19 cellular contexts compared by ENCODE assay signal in the genomic region with DNA sequence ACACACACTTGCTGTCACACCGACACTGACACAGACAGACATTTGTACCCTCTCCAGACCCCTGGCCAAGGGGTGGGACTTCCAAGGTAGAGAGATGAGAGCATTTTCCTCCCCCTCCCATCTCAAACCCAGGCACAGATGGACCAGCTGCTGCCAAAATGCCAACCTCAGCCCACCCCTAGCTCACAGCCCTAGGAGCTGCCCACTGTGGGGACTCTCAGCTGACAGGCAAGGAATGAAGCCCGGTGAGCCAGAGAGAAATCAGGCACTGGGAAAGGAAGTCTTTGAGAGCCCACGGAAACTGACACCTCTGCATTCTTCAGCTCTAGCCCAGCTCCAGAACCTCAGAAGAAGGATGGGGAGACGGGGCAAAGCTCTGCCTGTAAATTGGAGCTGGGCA. TPM values are rescaled to one million over a fixed set of nuclear protein-coding genes. Genes with fewer than 3 reads are reported as not detected.
DNase-seq lines count a peak whose midpoint lies in the region; ATAC-seq, FAIRE-seq and TF ChIP-seq lines count a peak whose summit lies in the region.
"Had no signal": no experiment of that assay in that cellular context is flagged by ENCODE, and none has a peak within 500 bp of the region (broad histone marks: within the 10 kb centered on the region; RNA-seq: fewer than 3 reads in every experiment).

No MANE protein-coding gene starts in this region.

- H3K4me3 ChIP-seq in H1 (ENCODE audit: extremely low read depth in 1 of 4, insufficient read depth in 2 of 4, low read depth in 3 of 4, low read length in 4 of 4) = peak overlapping the region; percentile 56 to 71 (median 64); a peak in 4 of 8 replicates
- H3K4me3 ChIP-seq: pancreas, sigmoid colon had no signal

- peak overlapping the region; percentile 24; the same call in 1 of the 2 replicates for H3K18ac ChIP-seq in H1 (ENCODE audit: extremely low read depth, low read length)

- peak overlapping the region; percentile 79 for H4K91ac ChIP-seq in H1 (replicated peaks; ENCODE audit: insufficient read length, low read length)

- H3K4ac ChIP-seq in H1 (replicated peaks; ENCODE audit: insufficient read length, low read depth, low read length) = peak overlapping the region; percentile 61

- ATAC-seq in HG02571 (IDR thresholded peaks at IDR 0.05; ENCODE audit: unreplicated experiment) (no peak), GM18873 (IDR thresholded peaks at IDR 0.05; ENCODE audit: low FRiP score, unreplicated experiment) (no peak)
- ATAC-seq: left ventricle myocardium superior, pancreas had no signal

- CTCF ChIA-PET in H1 (lab: Charles Lee; ENCODE audit: partially characterized antibody) = interaction anchor here (0.8 to 2.4 kb wide), 14 partner anchors 9 to 217 kb away, joined by 3 to 14 read pairs (median 4); partner anchors contain the start of gene DHX8

- H2BK12ac ChIP-seq in H1 (ENCODE audit: low read depth, low read length) = peak overlapping the region; percentile 41; the same call in 1 of the 2 replicates

- no peak for FAIRE-seq in H1 (lab: Jason Lieb, UNC)
- FAIRE-seq: pancreas, urothelium cell line had no signal

- DNase-seq in ELR (ENCODE audit: low read depth) (peak; percentile 29), LHCN-M2 (ENCODE audit: low read depth) (peak; percentile 52), H1 (ENCODE audit: low read depth in 1 of 2, low spot score in 2 of 2) (no peak), myocyte (ENCODE audit: low read depth) (peak; percentile 66), GM13976 (ENCODE audit: low spot score) (no peak)
- no peak for DNase-seq in central memory CD4-positive, alpha-beta T cell
- DNase-seq: activated CD4-positive, alpha-beta T cell treated with anti-CD3 and anti-CD28 coated beads, Interleukin-2, amount 50 U/mL, for 1 hour; activated gamma-delta T cell treated with Interleukin-2 at 50 U/mL for 16 hours; EL; HCEC 1CT; left ventricle myocardium superior; NCI-H1436 treated with DMSO at 0.1 percent for 48 hours; NCI-H2227 treated with DMSO at 0.1 percent for 48 hours; pancreas; sigmoid colon; stimulated activated CD4-positive, alpha-beta T cell treated with anti-CD3 and anti-CD28 coated beads, Interleukin-2, amount 100 ng/mL, for 48 hours had no signal

- H3K4me1 ChIP-seq in H1 (replicated peaks in 1 of 4; ENCODE audit: control insufficient read depth in 3 of 4, insufficient read depth in 4 of 4, low read length in 3 of 4) = peaks cover 28 to 41% (median 34%) of the 10 kb centered on the region in 4 experiments

- peak overlapping the region in 1 of 4 experiments; percentile 6; a peak in 1 of 7 replicates for H3K9ac ChIP-seq in H1 (replicated peaks in 1 of 4; ENCODE audit: extremely low read depth in 1 of 4, low read depth in 3 of 4, low read length in 3 of 4)

- POLR2A ChIA-PET in H1 (lab: Charles Lee; ENCODE audit: partially characterized antibody) = interaction anchor here (0.7 to 12.8 kb wide), 6 partner anchors 15 to 998 kb away, joined by 3 to 345 read pairs (median 4); no protein-coding TSS in a partner anchor

- no peak overlapping the region for H2AFZ ChIP-seq in H1 (ENCODE audit: low read length)

- no peak overlapping the region for H3K23ac ChIP-seq in H1 (ENCODE audit: insufficient read length)

- WGBS in H1 (ENCODE audit: extremely low coverage in 1 of 2, insufficient coverage in 1 of 2, insufficient read length in 1 of 2, insufficient replicate concordance in 2 of 2, low coverage in 1 of 2, low lambda C conversion rate in 2 of 2, missing lambda C conversion rate in 1 of 2), 2 experiments = 31% methylated on average over 4 of the region's 4 CpGs; no CpG with 5 or more reads in 1 of the 2 experiments

- no peak for TF ChIP-seq RAD21 in H1 (IDR thresholded peaks at IDR 0.05 in 1 of 2, conservative IDR thresholded peaks at IDR 0.05 in 1 of 2; ENCODE audit: low read depth in 2 of 2, low read length in 2 of 2)

- H4K8ac ChIP-seq in H1 (ENCODE audit: extremely low read depth, insufficient read depth, low read length) = 0 out of 2 replicates have a peak overlapping the region, but pooled peaks have one; percentile 5

- H2BK15ac ChIP-seq in H1 (ENCODE audit: low read length) = 0 out of 2 replicates have a peak overlapping the region, but pooled peaks have one; percentile 12

- H4K20me1 ChIP-seq in H1 (replicated peaks in 1 of 2; ENCODE audit: control insufficient read depth in 1 of 2, insufficient read depth in 2 of 2, low read length in 2 of 2) = peaks cover 2 to 10% of the 10 kb centered on the region in 2 experiments

- H3K4me2 ChIP-seq in H1 (ENCODE audit: insufficient read depth in 1 of 2, low read depth in 2 of 2, low read length in 2 of 2) = peak overlapping the region; percentile 78 to 88

- peaks cover 19% of the 10 kb centered on the region for H3K23me2 ChIP-seq in H1 (ENCODE audit: low read depth, low read length)

- no peak for TF ChIP-seq EP300 in H1 (IDR thresholded peaks at IDR 0.05; ENCODE audit: borderline replicate concordance in 1 of 2, low read depth in 2 of 2, low read length in 2 of 2)

- peaks cover 11% of the 10 kb centered on the region for H3K79me1 ChIP-seq in H1 (ENCODE audit: low read depth, low read length)

- TF ChIP-seq CTCF in H1 (IDR thresholded peaks at IDR 0.05; ENCODE audit: control extremely low read depth in 1 of 3, insufficient read depth in 1 of 3, low read depth in 1 of 3, low read length in 3 of 3) (no peak), GM13976 (IDR thresholded peaks at IDR 0.05; ENCODE audit: borderline replicate concordance, control extremely low read depth, extremely low read depth, insufficient read depth, missing control alignments) (no peak)

- no peak overlapping the region for H3K56ac ChIP-seq in H1 (replicated peaks; ENCODE audit: insufficient read length, low read depth, low read length)

- H2AK5ac ChIP-seq in H1 (ENCODE audit: low read depth, low read length) = 0 out of 2 replicates have a peak overlapping the region, but pooled peaks have one; percentile 40

- H3K27ac ChIP-seq in H1 (ENCODE audit: low read depth, low read length) = no peak overlapping the region
- H3K27ac ChIP-seq: sigmoid colon had no signal

- peak overlapping the region; percentile 30 for H2BK120ac ChIP-seq in H1 (replicated peaks; ENCODE audit: low read depth, low read length)

- H3K14ac ChIP-seq in H1 (ENCODE audit: insufficient read length) = no peak overlapping the region

- H3K36me3 ChIP-seq in H1 (ENCODE audit: control insufficient read depth in 2 of 4, insufficient read depth in 4 of 4, low read length in 3 of 4) = peaks cover 0 to 2% (median 0%) of the 10 kb centered on the region in 4 experiments; a peak in 1 of 8 replicates
- H3K36me3 ChIP-seq: pancreas, sigmoid colon had no signal

- peak overlapping the region; percentile 49 for H4K5ac ChIP-seq in H1 (ENCODE audit: insufficient read length, low read depth, low read length)

- H2BK20ac ChIP-seq in H1 (ENCODE audit: low read length) = peak overlapping the region; percentile 87; the same call in 1 of the 2 replicates

- H3K27me3 ChIP-seq in H1 (replicated peaks in 1 of 4; ENCODE audit: control insufficient read depth in 3 of 4, extremely low read depth in 1 of 4, insufficient read depth in 3 of 4, low read length in 3 of 4) = peaks cover 0 to 12% (median 7%) of the 10 kb centered on the region in 4 experiments; a peak in 5 of 7 replicates
- H3K27me3 ChIP-seq: pancreas had no signal

- peak overlapping the region; percentile 63; the same call in 1 of the 2 replicates for H2BK5ac ChIP-seq in H1 (ENCODE audit: low read depth, low read length)

- H3K9me3 ChIP-seq in H1 (ENCODE audit: insufficient read depth in 2 of 2, low read depth in 1 of 2, low read length in 1 of 2) = no peaks in the 10 kb centered on the region
- H3K9me3 ChIP-seq: pancreas, sigmoid colon had no signal

- in situ Hi-C loops in GM13976 (cut with MboI; ENCODE audit: low sequenced_read_pairs, unreplicated experiment) = no loop called here

- no peak for TF ChIP-seq POLR2A in H1 (IDR thresholded peaks at IDR 0.05; ENCODE audit: control extremely low read depth in 1 of 2, low read depth in 2 of 2, low read length in 2 of 2)

- peaks cover 20 to 64% of the 10 kb centered on the region in 2 experiments; a peak in 3 of 4 replicates for H3K79me2 ChIP-seq in H1 (ENCODE audit: control insufficient read depth in 1 of 2, insufficient read depth in 2 of 2, low read length in 2 of 2)

TF ChIP-seq in H1, 55 proteins besides CTCF, POLR2A, EP300 and RAD21 (continues in another document):
- no peak for TF ChIP-seq JUN (IDR thresholded peaks at IDR 0.05; ENCODE audit: low read depth, low read length)
- no peak for TF ChIP-seq EGR1 (IDR thresholded peaks at IDR 0.05; ENCODE audit: borderline replicate concordance, low read depth, low read length)
- TF ChIP-seq SUZ12 (IDR thresholded peaks at IDR 0.05; ENCODE audit: low read length) = no peak

RNA-seq across cellular contexts. Expression of gene ETV4, which starts 2.8 kb away (rescaled TPM):
- 34.5 and 49.8 TPM in 2 replicates for total RNA-seq in LHCN-M2 (2014; rRNA removed)
- polyA plus RNA-seq in LHCN-M2 (2012) = 14.0 TPM
- total RNA-seq in H1 (2021; fragmentation: NEBNext Ultra II Directional; extraction: Animal tissue kit (Norgen Biotek cat#: 25700)) = 137 and 143 TPM in 2 replicates
- 75.2 and 95.8 TPM in 2 replicates for polyA plus RNA-seq in H1 (2011; rRNA removed)
- 68.9 TPM for polyA plus RNA-seq in H1 (2011; cell fraction: cytosol; rRNA removed)
- 115 TPM for polyA plus RNA-seq in H1 (2011; cell fraction: nucleus; rRNA removed)
- 94.3 to 115 TPM (median 103 TPM) in 4 replicates for polyA plus RNA-seq in H1 (2012, experiment 1 of 2)
- 146 TPM for polyA plus RNA-seq in H1 (2012, experiment 2 of 2)
- polyA plus RNA-seq in H1 (2013, experiment 1 of 2) = 118 TPM
- 117 TPM for polyA plus RNA-seq in H1 (2013, experiment 2 of 2)
- 41.1 and 46.8 TPM in 2 replicates for polyA minus RNA-seq in H1 (2011; rRNA and poly(A)+ RNA removed)
- 52.2 TPM for polyA minus RNA-seq in H1 (2011; cell fraction: cytosol; rRNA and poly(A)+ RNA removed)
- polyA minus RNA-seq in H1 (2011; cell fraction: nucleus; rRNA and poly(A)+ RNA removed) = 25.6 TPM
- 3.0 and 7.9 TPM in 2 replicates for total RNA-seq in myocyte
- 2.8 TPM for polyA plus RNA-seq in myocyte (2012)

RNA-seq across cellular contexts. Expression of gene DHX8, which starts 59.5 kb away (rescaled TPM):
- 35.8 and 41.8 TPM in 2 replicates for total RNA-seq in LHCN-M2 (2014; rRNA removed)
- 27.6 TPM for polyA plus RNA-seq in LHCN-M2 (2012)
- total RNA-seq in H1 (2021; fragmentation: NEBNext Ultra II Directional; extraction: Animal tissue kit (Norgen Biotek cat#: 25700)) = 57.0 and 59.4 TPM in 2 replicates
- 24.8 and 30.5 TPM in 2 replicates for polyA plus RNA-seq in H1 (2011; rRNA removed)
- polyA plus RNA-seq in H1 (2011; cell fraction: cytosol; rRNA removed) = 28.4 TPM
- polyA plus RNA-seq in H1 (2011; cell fraction: nucleus; rRNA removed) = 40.8 TPM
- 36.9 to 50.2 TPM (median 37.4 TPM) in 4 replicates for polyA plus RNA-seq in H1 (2012, experiment 1 of 2)
- polyA plus RNA-seq in H1 (2012, experiment 2 of 2) = 5.1 TPM
- 32.9 TPM for polyA plus RNA-seq in H1 (2013, experiment 1 of 2)
- 33.1 TPM for polyA plus RNA-seq in H1 (2013, experiment 2 of 2)
- 63.5 and 72.5 TPM in 2 replicates for polyA minus RNA-seq in H1 (2011; rRNA and poly(A)+ RNA removed)
- polyA minus RNA-seq in H1 (2011; cell fraction: cytosol; rRNA and poly(A)+ RNA removed) = 29.9 TPM
- 31.9 TPM for polyA minus RNA-seq in H1 (2011; cell fraction: nucleus; rRNA and poly(A)+ RNA removed)
- 33.3 and 39.3 TPM in 2 replicates for total RNA-seq in myocyte
- 30.5 TPM for polyA plus RNA-seq in myocyte (2012)

Comparison
In these comparisons a context has a peak if more than half of its experiments do, and no peak if none do; other contexts are left out.
1. DNase-seq: peak in ELR (single experiment), LHCN-M2 (single experiment) and myocyte (single experiment); none in H1 (0 of 2), central memory CD4-positive, alpha-beta T cell (single experiment) and GM13976 (single experiment).